In genomic region chr1:215095524-215095923, GRCh38 we compare ENCODE assay signal across 34 cellular contexts. TPM values are rescaled to one million over a fixed set of nuclear protein-coding genes. Genes with fewer than 3 reads are reported as not detected.
"Had no signal": no experiment of that assay in that cellular context is flagged by ENCODE, and none has a peak within 500 bp of the region (broad histone marks: within the 10 kb centered on the region; RNA-seq: fewer than 3 reads in every experiment).

No MANE protein-coding gene starts in this region.

- H3K4me1 Mint-ChIP-seq: activated B cell treated with CpG ODN at 0.5 μM for 24 hours; activated CD4-positive, alpha-beta T cell treated with anti-CD3 and anti-CD28 coated beads, Interleukin-2, amount 10 ng/mL, durations not matched to agents 24 days and 14 days; activated CD8-positive, alpha-beta memory T cell treated with anti-CD3 and anti-CD28 coated beads, Interleukin-2, amount 10 ng/mL, durations not matched to agents 7 days and 5 days; activated naive CD4-positive, alpha-beta T cell treated with anti-CD3 and anti-CD28 coated beads, Interleukin-2, amount 10 ng/mL, durations not matched to agents 7 days and 5 days; activated naive CD4-positive, alpha-beta T cell treated with anti-CD3 and anti-CD28 coated beads, Interleukin-2, amount 50 U/mL, for 24 hours; activated naive CD8-positive, alpha-beta T cell treated with anti-CD3 and anti-CD28 coated beads, Interleukin-2, amount 10 ng/mL, durations not matched to agents 7 days and 5 days; activated naive CD8-positive, alpha-beta T cell treated with anti-CD3 and anti-CD28 coated beads, Interleukin-2, amount 50 U/mL, for 24 hours; brain; central memory CD8-positive, alpha-beta T cell had no signal

- DNase-seq: activated B cell treated with CpG ODN at 0.5 μM for 24 hours; activated CD4-positive, alpha-beta memory T cell treated with anti-CD3 and anti-CD28 coated beads for 36 hours; activated CD4-positive, alpha-beta T cell treated with anti-CD3 and anti-CD28 coated beads for 4 hours; activated CD4-positive, alpha-beta T cell treated with anti-CD3 and anti-CD28 coated beads, Interleukin-2, amount 10 ng/mL, durations not matched to agents 24 days and 14 days; activated CD4-positive, alpha-beta T cell treated with anti-CD3 and anti-CD28 coated beads, Interleukin-2, amount 50 U/mL, for 1 hour; activated CD4-positive, alpha-beta T cell treated with anti-CD3 and anti-CD28 coated beads, Interleukin-2, amount 50 U/mL, for 4 hours; activated CD4-positive, CD25-positive, alpha-beta regulatory T cell treated with anti-CD3 and anti-CD28 coated beads, Interleukin-2, amount 50 U/mL, for 72 hours; activated CD8-positive, alpha-beta memory T cell treated with anti-CD3 and anti-CD28 coated beads for 24 hours; activated CD8-positive, alpha-beta memory T cell treated with anti-CD3 and anti-CD28 coated beads, Interleukin-2, amount 10 ng/mL, durations not matched to agents 7 days and 5 days; activated CD8-positive, alpha-beta memory T cell treated with anti-CD3 and anti-CD28 coated beads, Interleukin-2, amount 50 U/mL, for 48 hours; activated CD8-positive, alpha-beta T cell treated with anti-CD3 and anti-CD28 coated beads, Interleukin-2, amount 10 ng/mL, durations not matched to agents 7 days and 5 days; activated effector memory CD4-positive, alpha-beta T cell treated with Interleukin-2 at 50 U/mL for 16 hours; activated gamma-delta T cell; activated naive CD4-positive, alpha-beta T cell treated with anti-CD3 and anti-CD28 coated beads, Interleukin-2, amount 10 ng/mL, durations not matched to agents 7 days and 5 days; activated naive CD4-positive, alpha-beta T cell treated with Interleukin-2 at 50 U/mL for 16 hours; activated naive CD8-positive, alpha-beta T cell treated with anti-CD3 and anti-CD28 coated beads, Interleukin-2, amount 10 ng/mL, durations not matched to agents 7 days and 5 days; activated naive CD8-positive, alpha-beta T cell treated with anti-CD3 and anti-CD28 coated beads, Interleukin-2, amount 50 U/mL, for 24 hours; activated T-cell treated with anti-CD3 and anti-CD28 coated beads, Interleukin-2, amount 50 U/mL, for 24 hours; activated T-cell treated with anti-CD3 and anti-CD28 coated beads, Interleukin-2, amount 50 U/mL, for 48 hours; amygdala; anterior cingulate cortex; caudate nucleus; cerebellar nuclear complex; colonic mucosa; T-helper 2 cell; T-helper 9 cell had no signal

- H3K27ac Mint-ChIP-seq: activated B cell treated with CpG ODN at 0.5 μM for 24 hours; activated CD4-positive, alpha-beta memory T cell treated with anti-CD3 and anti-CD28 coated beads for 36 hours; activated CD4-positive, alpha-beta T cell treated with anti-CD3 and anti-CD28 coated beads, Interleukin-2, amount 10 ng/mL, durations not matched to agents 24 days and 14 days; activated CD8-positive, alpha-beta memory T cell treated with anti-CD3 and anti-CD28 coated beads, Interleukin-2, amount 10 ng/mL, durations not matched to agents 7 days and 5 days; activated CD8-positive, alpha-beta T cell treated with anti-CD3 and anti-CD28 coated beads, Interleukin-2, amount 10 ng/mL, durations not matched to agents 7 days and 5 days; activated naive CD4-positive, alpha-beta T cell treated with anti-CD3 and anti-CD28 coated beads, Interleukin-2, amount 10 ng/mL, durations not matched to agents 7 days and 5 days; activated naive CD4-positive, alpha-beta T cell treated with anti-CD3 and anti-CD28 coated beads, Interleukin-2, amount 50 U/mL, for 24 hours; activated naive CD8-positive, alpha-beta T cell; activated naive CD8-positive, alpha-beta T cell treated with anti-CD3 and anti-CD28 coated beads, Interleukin-2, amount 10 ng/mL, durations not matched to agents 7 days and 5 days; activated naive CD8-positive, alpha-beta T cell treated with anti-CD3 and anti-CD28 coated beads, Interleukin-2, amount 50 U/mL, for 24 hours; activated T-cell treated with anti-CD3 and anti-CD28 coated beads, Interleukin-2, amount 50 U/mL, for 24 hours; activated T-helper 2 cell treated with anti-CD3 and anti-CD28 coated beads, Interferon-gamma antibody, Interleukin-2, Interleukin-4, amounts not matched to agents 10 μg/mL and 5 μg/mL and 100 μg/mL, durations not matched to agents 14 hours and 24 hours and 36 hours; T-helper 2 cell treated with Interferon-gamma antibody and Interleukin-4, amounts not matched to agents 5 μg/mL and 100 μg/mL, for 36 hours had no signal

- H3K9me3 Mint-ChIP-seq: activated B cell treated with CpG ODN at 0.5 μM for 24 hours; activated CD4-positive, alpha-beta memory T cell treated with anti-CD3 and anti-CD28 coated beads for 36 hours; activated CD4-positive, alpha-beta T cell treated with anti-CD3 and anti-CD28 coated beads, Interleukin-2, amount 10 ng/mL, durations not matched to agents 24 days and 14 days; activated naive CD4-positive, alpha-beta T cell treated with anti-CD3 and anti-CD28 coated beads, Interleukin-2, amount 10 ng/mL, durations not matched to agents 7 days and 5 days; activated naive CD4-positive, alpha-beta T cell treated with anti-CD3 and anti-CD28 coated beads, Interleukin-2, amount 50 U/mL, for 24 hours; activated naive CD8-positive, alpha-beta T cell treated with anti-CD3 and anti-CD28 coated beads, Interleukin-2, amount 10 ng/mL, durations not matched to agents 7 days and 5 days; activated naive CD8-positive, alpha-beta T cell treated with anti-CD3 and anti-CD28 coated beads, Interleukin-2, amount 50 U/mL, for 24 hours; activated T-cell treated with anti-CD3 and anti-CD28 coated beads, Interleukin-2, amount 50 U/mL, for 24 hours; activated T-helper 2 cell treated with anti-CD3 and anti-CD28 coated beads, Interferon-gamma antibody, Interleukin-2, Interleukin-4, amounts not matched to agents 10 μg/mL and 5 μg/mL and 100 μg/mL, durations not matched to agents 14 hours and 24 hours and 36 hours; brain; T-helper 2 cell treated with Interferon-gamma antibody and Interleukin-4, amounts not matched to agents 5 μg/mL and 100 μg/mL, for 36 hours had no signal

- H3K36me3 Mint-ChIP-seq: activated CD4-positive, alpha-beta memory T cell treated with anti-CD3 and anti-CD28 coated beads for 36 hours; activated CD8-positive, alpha-beta memory T cell treated with anti-CD3 and anti-CD28 coated beads, Interleukin-2, amount 10 ng/mL, durations not matched to agents 7 days and 5 days; activated naive CD4-positive, alpha-beta T cell treated with anti-CD3 and anti-CD28 coated beads, Interleukin-2, amount 10 ng/mL, durations not matched to agents 7 days and 5 days; activated naive CD4-positive, alpha-beta T cell treated with anti-CD3 and anti-CD28 coated beads, Interleukin-2, amount 50 U/mL, for 24 hours; activated naive CD8-positive, alpha-beta T cell; activated naive CD8-positive, alpha-beta T cell treated with anti-CD3 and anti-CD28 coated beads, Interleukin-2, amount 10 ng/mL, durations not matched to agents 7 days and 5 days; brain had no signal

- H3K27me3 Mint-ChIP-seq: activated B cell treated with CpG ODN at 0.5 μM for 24 hours; activated CD4-positive, alpha-beta T cell treated with anti-CD3 and anti-CD28 coated beads, Interleukin-2, amount 10 ng/mL, durations not matched to agents 24 days and 14 days; activated CD8-positive, alpha-beta memory T cell treated with anti-CD3 and anti-CD28 coated beads, Interleukin-2, amount 10 ng/mL, durations not matched to agents 7 days and 5 days; activated naive CD4-positive, alpha-beta T cell treated with anti-CD3 and anti-CD28 coated beads, Interleukin-2, amount 10 ng/mL, durations not matched to agents 7 days and 5 days; activated naive CD8-positive, alpha-beta T cell treated with anti-CD3 and anti-CD28 coated beads, Interleukin-2, amount 10 ng/mL, durations not matched to agents 7 days and 5 days; activated naive CD8-positive, alpha-beta T cell treated with anti-CD3 and anti-CD28 coated beads, Interleukin-2, amount 50 U/mL, for 24 hours; brain; central memory CD8-positive, alpha-beta T cell had no signal

- H3K4me3 Mint-ChIP-seq: activated B cell treated with CpG ODN at 0.5 μM for 24 hours; activated CD4-positive, alpha-beta memory T cell treated with anti-CD3 and anti-CD28 coated beads for 36 hours; activated CD4-positive, alpha-beta T cell treated with anti-CD3 and anti-CD28 coated beads, Interleukin-2, amount 10 ng/mL, durations not matched to agents 24 days and 14 days; activated CD8-positive, alpha-beta memory T cell treated with anti-CD3 and anti-CD28 coated beads, Interleukin-2, amount 10 ng/mL, durations not matched to agents 7 days and 5 days; activated CD8-positive, alpha-beta T cell treated with anti-CD3 and anti-CD28 coated beads, Interleukin-2, amount 10 ng/mL, durations not matched to agents 7 days and 5 days; activated naive CD4-positive, alpha-beta T cell treated with anti-CD3 and anti-CD28 coated beads, Interleukin-2, amount 10 ng/mL, durations not matched to agents 7 days and 5 days; activated naive CD4-positive, alpha-beta T cell treated with anti-CD3 and anti-CD28 coated beads, Interleukin-2, amount 50 U/mL, for 24 hours; activated naive CD8-positive, alpha-beta T cell; activated naive CD8-positive, alpha-beta T cell treated with anti-CD3 and anti-CD28 coated beads, Interleukin-2, amount 10 ng/mL, durations not matched to agents 7 days and 5 days; activated naive CD8-positive, alpha-beta T cell treated with anti-CD3 and anti-CD28 coated beads, Interleukin-2, amount 50 U/mL, for 24 hours; activated T-cell treated with anti-CD3 and anti-CD28 coated beads, Interleukin-2, amount 50 U/mL, for 24 hours; brain; central memory CD8-positive, alpha-beta T cell; T-helper 2 cell treated with Interferon-gamma antibody and Interleukin-4, amounts not matched to agents 5 μg/mL and 100 μg/mL, for 36 hours had no signal

RNA-seq across cellular contexts. Expression of gene KCNK2, which starts 13.0 kb away (rescaled TPM):
- total RNA-seq: activated B cell treated with CpG ODN at 0.5 μM for 24 hours; activated CD4-positive, alpha-beta memory T cell treated with anti-CD3 and anti-CD28 coated beads for 36 hours; activated CD4-positive, alpha-beta T cell treated with anti-CD3 and anti-CD28 coated beads, Interleukin-2, amount 10 ng/mL, durations not matched to agents 24 days and 14 days; activated CD8-positive, alpha-beta memory T cell treated with anti-CD3 and anti-CD28 coated beads, Interleukin-2, amount 10 ng/mL, durations not matched to agents 7 days and 5 days; activated CD8-positive, alpha-beta T cell treated with anti-CD3 and anti-CD28 coated beads, Interleukin-2, amount 10 ng/mL, durations not matched to agents 7 days and 5 days; activated naive CD8-positive, alpha-beta T cell treated with anti-CD3 and anti-CD28 coated beads, Interleukin-2, amount 10 ng/mL, durations not matched to agents 7 days and 5 days; activated T-helper 2 cell treated with anti-CD3 and anti-CD28 coated beads, Interferon-gamma antibody, Interleukin-2, Interleukin-4, amounts not matched to agents 10 μg/mL and 5 μg/mL and 100 μg/mL, durations not matched to agents 14 hours and 24 hours and 36 hours; cardiac muscle cell; chondrocyte had no signal
